ENCODE assay signal across 8 cellular contexts in the genomic region with DNA sequence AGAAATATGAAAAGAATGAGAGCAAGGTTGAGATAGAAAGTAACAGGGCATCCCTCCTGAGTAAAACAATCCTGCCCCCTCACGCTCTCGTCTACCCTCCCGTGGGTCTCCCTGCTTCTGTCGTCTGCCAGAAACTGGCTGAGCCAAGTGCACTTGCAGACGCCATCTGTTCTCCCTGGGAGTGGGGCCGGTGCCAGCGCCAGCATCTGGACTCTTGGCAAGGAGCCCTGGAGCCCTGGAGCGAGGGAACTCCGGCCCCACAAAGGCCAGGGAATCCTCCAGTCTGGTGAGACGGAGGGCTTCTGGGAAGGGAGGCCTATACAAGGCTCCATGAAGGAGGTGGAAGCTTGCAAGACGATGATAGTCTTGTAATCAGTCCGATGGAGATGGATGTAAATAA. TPM values are rescaled to one million over a fixed set of nuclear protein-coding genes. Genes with fewer than 3 reads are reported as not detected.
DNase-seq lines count a peak whose midpoint lies in the region; ATAC-seq and TF ChIP-seq lines count a peak whose summit lies in the region.

No MANE protein-coding gene starts in this region.

- DNase-seq in ELR (ENCODE audit: low read depth) (peak; percentile 80), NCI-H82 treated with DMSO at 0.1 percent for 48 hours (lab: John Stamatoyannopoulos, UW; ENCODE audit: unreplicated experiment) (peak; percentile 95), fibroblast of lung (ENCODE audit: low read depth in 2 of 2) (peak; percentile 90 to 93), psoas muscle (peak; percentile 83 to 90), KBM-7 (no peak), mesendoderm (no peak)

- in situ Hi-C loops in KBM-7 (cut with MboI; ENCODE audit: low pct_unique_long_range_greater_than_20kb, low sequenced_read_pairs) = no loop called here

- H2BK5ac ChIP-seq in mesendoderm (ENCODE audit: low read length) = no peak overlapping the region

- no peak overlapping the region for H3K56ac ChIP-seq in mesendoderm (ENCODE audit: low read length)

- H3K4me1 ChIP-seq in fibroblast of lung (ENCODE audit: control insufficient read depth, extremely low read depth, insufficient read depth, low read length) = peaks cover 13% of the 10 kb centered on the region
- H3K4me1 ChIP-seq in psoas muscle = peaks cover 15% of the 10 kb centered on the region
- no peaks in the 10 kb centered on the region for H3K4me1 ChIP-seq in mesendoderm (ENCODE audit: control insufficient read depth, low read depth, low read length)

- H3K9me3 ChIP-seq in fibroblast of lung (ENCODE audit: control insufficient read depth, insufficient read depth, low read depth, low read length) (no peaks in the 10 kb centered on the region), psoas muscle (no peaks in the 10 kb centered on the region)

- H2BK15ac ChIP-seq in mesendoderm (replicated peaks; ENCODE audit: low read depth) = no peak overlapping the region

- H3K4me2 ChIP-seq in fibroblast of lung (ENCODE audit: extremely low read depth, insufficient read depth, low read length) = no peak overlapping the region
- H3K4me2 ChIP-seq in mesendoderm (ENCODE audit: low read length) = no peak overlapping the region

- intact Hi-C loops in psoas muscle (cut with DNase I) = no loop called here

- H3K36me3 ChIP-seq in fibroblast of lung (ENCODE audit: control insufficient read depth, insufficient read depth, low read length) (no peaks in the 10 kb centered on the region), psoas muscle (ENCODE audit: insufficient read depth in 1 of 2, low read depth in 1 of 2) (no peaks in the 10 kb centered on the region), mesendoderm (ENCODE audit: control insufficient read depth, insufficient read depth, low read length) (no peaks in the 10 kb centered on the region)

- H3K79me2 ChIP-seq in fibroblast of lung (ENCODE audit: control insufficient read depth, insufficient read depth, low read length) (no peaks in the 10 kb centered on the region), mesendoderm (ENCODE audit: control insufficient read depth, insufficient read depth, low read length) (no peaks in the 10 kb centered on the region)

- WGBS in psoas muscle, 3 donors = 4 to 8% (median 7%) methylated on average over 12 of the region's 12 CpGs
- WGBS in mesendoderm (ENCODE audit: extremely low coverage, insufficient coverage, low lambda C conversion rate) = no CpG with 5 or more reads among the region's 12 CpGs

- H2BK120ac ChIP-seq in mesendoderm (ENCODE audit: low read depth, low read length) = no peak overlapping the region

- TF ChIP-seq CTCF in fibroblast of lung (conservative IDR thresholded peaks at IDR 0.05 in 1 of 2, IDR thresholded peaks at IDR 0.05 in 1 of 2; ENCODE audit: low read depth in 1 of 2, low read length in 2 of 2) = no peak
- TF ChIP-seq CTCF in psoas muscle (IDR thresholded peaks at IDR 0.05) = no peak

- H3K79me1 ChIP-seq in mesendoderm (ENCODE audit: low read length) = peaks cover 2% of the 10 kb centered on the region

- no peak overlapping the region for H2AK5ac ChIP-seq in mesendoderm (ENCODE audit: low read length)

- no peak overlapping the region for H2AFZ ChIP-seq in fibroblast of lung (ENCODE audit: low read length)

- no peak overlapping the region for H3K9ac ChIP-seq in fibroblast of lung (ENCODE audit: insufficient read depth, low read length)
- H3K9ac ChIP-seq in mesendoderm (ENCODE audit: low read length) = no peak overlapping the region

- H3K23ac ChIP-seq in mesendoderm (ENCODE audit: low read length) = no peak overlapping the region

- H4K20me1 ChIP-seq in fibroblast of lung (ENCODE audit: control insufficient read depth, extremely low read depth, insufficient read depth, low read length) = no peaks in the 10 kb centered on the region

- no peaks in the 10 kb centered on the region for H3K27me3 ChIP-seq in fibroblast of lung (ENCODE audit: control insufficient read depth, insufficient read depth, low read length)
- peaks cover 0 to 10% (median 2%) of the 10 kb centered on the region in 3 donors for H3K27me3 ChIP-seq in psoas muscle (ENCODE audit: insufficient read depth in 3 of 3, low read length in 2 of 3)
- H3K27me3 ChIP-seq in mesendoderm (ENCODE audit: insufficient read depth, low read length, poor library complexity) = no peaks in the 10 kb centered on the region

- ATAC-seq in psoas muscle (peak; percentile 60 to 72 (median 66)), HG03196 (IDR thresholded peaks at IDR 0.05; ENCODE audit: unreplicated experiment) (no peak), GM21723 (IDR thresholded peaks at IDR 0.05; ENCODE audit: unreplicated experiment) (no peak)

- H3K4ac ChIP-seq in mesendoderm (ENCODE audit: low read depth, low read length) = no peak overlapping the region

- no peak overlapping the region for H3K27ac ChIP-seq in fibroblast of lung (ENCODE audit: insufficient read depth, low read length)
- no peak overlapping the region for H3K27ac ChIP-seq in psoas muscle
- no peak overlapping the region for H3K27ac ChIP-seq in mesendoderm (ENCODE audit: low read depth, low read length)

- H4K8ac ChIP-seq in mesendoderm (ENCODE audit: low read depth, low read length) = no peak overlapping the region

- no peak overlapping the region for H3K4me3 ChIP-seq in fibroblast of lung (replicated peaks in 1 of 4; ENCODE audit: control extremely low read depth in 1 of 4, insufficient read depth in 1 of 4, low read depth in 3 of 4, low read length in 4 of 4)
- H3K4me3 ChIP-seq in psoas muscle = no peak overlapping the region
- no peak overlapping the region for H3K4me3 ChIP-seq in mesendoderm (ENCODE audit: low read length)

- no peak overlapping the region for H4K5ac ChIP-seq in mesendoderm (ENCODE audit: low read length)

- no peak overlapping the region for H3K18ac ChIP-seq in mesendoderm (ENCODE audit: low read length)

RNA-seq across cellular contexts. Expression of gene TMEM91, which starts 2.3 kb away (rescaled TPM):
- 9.7 and 10.8 TPM in 2 replicates for total RNA-seq in fibroblast of lung
- polyA plus RNA-seq in fibroblast of lung = 1.4 and 3.7 TPM in 2 replicates
- polyA plus RNA-seq in fibroblast of lung (2012) = 3.3 and 6.1 TPM in 2 replicates
- 6.4 and 11.5 TPM in 2 replicates for polyA minus RNA-seq in fibroblast of lung (ENCODE audit: low replicate concordance)
- total RNA-seq in psoas muscle = 1 to 10 TPM; 1.4 to 2.6 (median 1.7) TPM
- polyA plus RNA-seq in psoas muscle = 1 to 10 TPM in 2 of 3 donors, under 1 TPM in 1; 0.88 to 3.1 (median 2.5) TPM
- polyA plus RNA-seq in mesendoderm (2013, experiment 1 of 2) = 3.0 TPM
- polyA plus RNA-seq in mesendoderm (2013, experiment 2 of 2) = 2.9 TPM

RNA-seq across cellular contexts. Expression of gene B9D2, which starts 10.0 kb away (rescaled TPM):
- 4.1 and 5.3 TPM in 2 replicates for total RNA-seq in fibroblast of lung
- polyA plus RNA-seq in fibroblast of lung = 2.3 and 3.3 TPM in 2 replicates
- 6.4 and 7.6 TPM in 2 replicates for polyA plus RNA-seq in fibroblast of lung (2012)
- 0.82 and 9.1 TPM in 2 replicates for polyA minus RNA-seq in fibroblast of lung (ENCODE audit: low replicate concordance)
- 1 to 10 TPM; 1.7 to 2.5 (median 2.0) TPM for total RNA-seq in psoas muscle
- 10 to 100 TPM in 1 of 3 donors, 1 to 10 TPM in 2; 7.9 to 13.1 (median 9.3) TPM for polyA plus RNA-seq in psoas muscle
- 3.4 TPM for polyA plus RNA-seq in mesendoderm (2013, experiment 1 of 2)
- 3.5 TPM for polyA plus RNA-seq in mesendoderm (2013, experiment 2 of 2)

RNA-seq across cellular contexts. Expression of gene TGFB1, which starts 20.3 kb away (rescaled TPM):
- total RNA-seq in fibroblast of lung = 6.7 and 14.4 TPM in 2 replicates
- 4.2 and 6.6 TPM in 2 replicates for polyA plus RNA-seq in fibroblast of lung
- 40.5 and 59.2 TPM in 2 replicates for polyA plus RNA-seq in fibroblast of lung (2012)
- 43.0 and 58.8 TPM in 2 replicates for polyA minus RNA-seq in fibroblast of lung (ENCODE audit: low replicate concordance)
- total RNA-seq in psoas muscle = 10 to 100 TPM in 2 of 4 donors, 1 to 10 TPM in 2; 8.2 to 10.8 (median 10.1) TPM
- polyA plus RNA-seq in psoas muscle = 10 to 100 TPM in 1 of 3 donors, 1 to 10 TPM in 2; 2.8 to 10.5 (median 3.2) TPM
- polyA plus RNA-seq in mesendoderm (2013, experiment 1 of 2) = 36.8 TPM
- polyA plus RNA-seq in mesendoderm (2013, experiment 2 of 2) = 35.2 TPM

RNA-seq across cellular contexts. Expression of gene EXOSC5, which starts 23.2 kb away (rescaled TPM):
- total RNA-seq in fibroblast of lung (10.7 and 14.1 TPM in 2 replicates), psoas muscle (10 to 100 TPM; 25.4 to 42.3 (median 41.2) TPM)
- polyA plus RNA-seq in fibroblast of lung (5.0 and 10.0 TPM in 2 replicates), psoas muscle (10 to 100 TPM; 34.9 to 78.8 (median 59.0) TPM)
- polyA plus RNA-seq in fibroblast of lung (2012) = 8.0 and 16.1 TPM in 2 replicates
- polyA minus RNA-seq in fibroblast of lung (ENCODE audit: low replicate concordance) = 4.2 and 6.1 TPM in 2 replicates
- polyA plus RNA-seq in mesendoderm (2013, experiment 1 of 2) = 47.7 TPM
- 46.1 TPM for polyA plus RNA-seq in mesendoderm (2013, experiment 2 of 2)

RNA-seq across cellular contexts. Expression of gene BCKDHA, which starts 23.6 kb away (rescaled TPM):
- 30.0 and 30.7 TPM in 2 replicates for total RNA-seq in fibroblast of lung
- polyA plus RNA-seq in fibroblast of lung = 11.2 and 15.1 TPM in 2 replicates
- 20.0 and 22.3 TPM in 2 replicates for polyA plus RNA-seq in fibroblast of lung (2012)
- 7.1 and 19.5 TPM in 2 replicates for polyA minus RNA-seq in fibroblast of lung (ENCODE audit: low replicate concordance)
- 10 to 100 TPM; 31.5 to 45.1 (median 39.8) TPM for total RNA-seq in psoas muscle
- polyA plus RNA-seq in psoas muscle = 10 to 100 TPM; 34.9 to 58.8 (median 43.3) TPM
- polyA plus RNA-seq in mesendoderm (2013, experiment 1 of 2) = 22.8 TPM
- 22.6 TPM for polyA plus RNA-seq in mesendoderm (2013, experiment 2 of 2)

Comparison
In these comparisons a context has a peak if more than half of its experiments do, and no peak if none do; other contexts are left out.
1. DNase-seq: peak in ELR (single experiment), NCI-H82 treated with DMSO at 0.1 percent for 48 hours (single experiment), fibroblast of lung (2 of 2) and psoas muscle (2 of 2); none in KBM-7 (single experiment) and mesendoderm (single experiment).
2. ATAC-seq: peak in psoas muscle (4 of 4); none in HG03196 (single experiment) and GM21723 (single experiment).